10 cellular contexts compared by ENCODE assay signal in genomic region chr6:88761237-88762031, GRCh38.
DNase-seq lines count a peak whose midpoint lies in the region; ATAC-seq and TF ChIP-seq lines count a peak whose summit lies in the region.
"Had no signal": no experiment of that assay in that cellular context is flagged by ENCODE, and none has a peak within 500 bp of the region (broad histone marks: within the 10 kb centered on the region; RNA-seq: fewer than 3 reads in every experiment).

No MANE protein-coding gene starts in this region.

- DNase-seq in GM13977 (ENCODE audit: low spot score) (peak; percentile 40), endodermal cell (no peak), globus pallidus (ENCODE audit: low spot score) (no peak), sigmoid colon (no peak)
- no peak for DNase-seq in stimulated activated CD8-positive, alpha-beta memory T cell treated with anti-CD3 and anti-CD28 coated beads, Interleukin-4, amount 100 ng/mL, for 48 hours
- DNase-seq in effector CD4-positive, alpha-beta T cell: no peak
- DNase-seq: activated naive CD8-positive, alpha-beta T cell treated with anti-CD3 and anti-CD28 coated beads, Interleukin-2, amount 10 ng/mL, durations not matched to agents 7 days and 5 days had no signal

- H3K9ac ChIP-seq in endodermal cell (ENCODE audit: extremely low read depth, low read length, poor library complexity, severe bottlenecking): no peak overlapping the region

- peaks cover 5% of the 10 kb centered on the region for H3K9me3 Mint-ChIP-seq in endodermal cell

- peak overlapping the region; percentile 35 for H3K27ac Mint-ChIP-seq in endodermal cell
- H3K27ac Mint-ChIP-seq: activated naive CD8-positive, alpha-beta T cell treated with anti-CD3 and anti-CD28 coated beads, Interleukin-2, amount 10 ng/mL, durations not matched to agents 7 days and 5 days had no signal

- TF ChIP-seq CTCF in GM13977 (IDR thresholded peaks at IDR 0.05; ENCODE audit: extremely low read depth, insufficient read depth, missing control alignments) (peak; percentile 22), endodermal cell (conservative IDR thresholded peaks at IDR 0.05) (peak; percentile 70), sigmoid colon (IDR thresholded peaks at IDR 0.05) (no peak)

- peaks cover 16% of the 10 kb centered on the region for H3K4me1 Mint-ChIP-seq in endodermal cell

- peaks cover 7% of the 10 kb centered on the region for H3K9me3 ChIP-seq in endodermal cell (ENCODE audit: control insufficient read depth, low read length)
- H3K9me3 ChIP-seq in sigmoid colon: no peaks in the 10 kb centered on the region
- H3K9me3 ChIP-seq: neutrophil had no signal

- ATAC-seq in GM21360 (IDR thresholded peaks at IDR 0.05; ENCODE audit: unreplicated experiment) (peak; percentile 65), HG03159 (IDR thresholded peaks at IDR 0.05; ENCODE audit: unreplicated experiment) (peak; percentile 66)

- intact Hi-C loops in sigmoid colon (cut with DNase I): no loop called here

- H3K4me3 ChIP-seq in endodermal cell (ENCODE audit: low read length): no peak overlapping the region
- no peak overlapping the region for H3K4me3 ChIP-seq in sigmoid colon

- TF ChIP-seq POLR2A in sigmoid colon (IDR thresholded peaks at IDR 0.05): no peak

- H3K36me3 ChIP-seq in endodermal cell (ENCODE audit: control insufficient read depth, insufficient read depth, low read length): peaks cover 4% of the 10 kb centered on the region
- H3K36me3 ChIP-seq in sigmoid colon: no peaks in the 10 kb centered on the region
- H3K36me3 ChIP-seq: neutrophil had no signal

- in situ Hi-C loops in GM13977 (cut with MboI; ENCODE audit: low pct_unique_long_range_greater_than_20kb, low sequenced_read_pairs, unreplicated experiment): no loop called here

- no peak for TF ChIP-seq EP300 in sigmoid colon (IDR thresholded peaks at IDR 0.05)

- H3K4me1 ChIP-seq in endodermal cell (ENCODE audit: control insufficient read depth, insufficient read depth, low read length) (peaks cover 3% of the 10 kb centered on the region), sigmoid colon (no peaks in the 10 kb centered on the region)

- no peak overlapping the region for H3K27ac ChIP-seq in endodermal cell (ENCODE audit: low read depth, low read length)
- no peak overlapping the region for H3K27ac ChIP-seq in sigmoid colon
- H3K27ac ChIP-seq: neutrophil had no signal

- WGBS in endodermal cell (ENCODE audit: insufficient coverage in 1 of 2, insufficient read length in 1 of 2), 2 experiments: 83 to 87% methylated on average over 1 to 9 of the region's 9 CpGs
- WGBS in sigmoid colon, 2 donors: 84 to 90% methylated on average over 9 of the region's 9 CpGs

- H3K27me3 ChIP-seq in endodermal cell (ENCODE audit: control insufficient read depth, insufficient read depth, low read length, poor library complexity, severe bottlenecking): no peaks in the 10 kb centered on the region
- H3K27me3 ChIP-seq in sigmoid colon: no peaks in the 10 kb centered on the region
- H3K27me3 ChIP-seq: neutrophil had no signal

- H3K4me3 Mint-ChIP-seq in endodermal cell: no peak overlapping the region
- H3K4me3 Mint-ChIP-seq: activated naive CD8-positive, alpha-beta T cell treated with anti-CD3 and anti-CD28 coated beads, Interleukin-2, amount 10 ng/mL, durations not matched to agents 7 days and 5 days had no signal

- no peaks in the 10 kb centered on the region for H3K27me3 Mint-ChIP-seq in endodermal cell (ENCODE audit: insufficient read depth)
- H3K27me3 Mint-ChIP-seq: activated naive CD8-positive, alpha-beta T cell treated with anti-CD3 and anti-CD28 coated beads, Interleukin-2, amount 10 ng/mL, durations not matched to agents 7 days and 5 days had no signal

- H3K36me3 Mint-ChIP-seq in endodermal cell (ENCODE audit: low read depth): peaks cover 10% of the 10 kb centered on the region

Comparison
In these comparisons a context has a peak if more than half of its experiments do, and no peak if none do; other contexts are left out.
1. CTCF ChIP-seq: peak in GM13977 (single experiment) and endodermal cell (single experiment); none in sigmoid colon (0 of 4).